16 cellular contexts compared by ENCODE assay signal in genomic region chr22:33105501-33105911, GRCh38. TPM values are rescaled to one million over a fixed set of nuclear protein-coding genes. Genes with fewer than 3 reads are reported as not detected.
DNase-seq lines count a peak whose midpoint lies in the region; ATAC-seq, FAIRE-seq and TF ChIP-seq lines count a peak whose summit lies in the region.
"Had no signal": no experiment of that assay in that cellular context is flagged by ENCODE, and none has a peak within 500 bp of the region (broad histone marks: within the 10 kb centered on the region; RNA-seq: fewer than 3 reads in every experiment).

No MANE protein-coding gene starts in this region.

- intact Hi-C loops in pancreas (cut with DNase I), result no loop called here

- no peak for FAIRE-seq in pancreas (lab: Jason Lieb, UNC)
- FAIRE-seq: TTC549 had no signal

- H3K36me3 ChIP-seq in adipocyte (ENCODE audit: control insufficient read depth, insufficient read depth, low read length, severe bottlenecking) (no peaks in the 10 kb centered on the region), pancreas (no peaks in the 10 kb centered on the region)
- H3K36me3 ChIP-seq: SJCRH30, upper lobe of left lung had no signal

- DNase-seq in NCI-H2171 treated with DMSO at 0.1 percent for 48 hours (lab: John Stamatoyannopoulos, UW) (peak; percentile 43), NCI-H2171 (lab: John Stamatoyannopoulos, UW) (no peak), adipocyte (ENCODE audit: low read depth) (peak; percentile 80), foreskin melanocyte (peak; percentile 10), superior temporal gyrus (ENCODE audit: extremely low spot score) (peak; percentile 71), NCI-H1417 (lab: John Stamatoyannopoulos, UW) (no peak), pancreas (no peak)
- DNase-seq in stimulated activated CD4-positive, alpha-beta T cell treated with anti-CD3 and anti-CD28 coated beads, Interleukin-1b, Interleukin-23, amount 100 ng/mL, for 48 hours, result no peak
- DNase-seq: 8988T; activated naive CD8-positive, alpha-beta T cell treated with anti-CD3 and anti-CD28 coated beads, Interleukin-2, amount 10 ng/mL, durations not matched to agents 7 days and 5 days; SJCRH30 had no signal

- H3K9me3 ChIP-seq in adipocyte (ENCODE audit: control insufficient read depth, low read length) (peaks cover 7% of the 10 kb centered on the region), pancreas (no peaks in the 10 kb centered on the region)
- H3K9me3 ChIP-seq: SJCRH30 had no signal

- 45 to 51% methylated on average over 12 of the region's 12 CpGs for WGBS in pancreas, 2 donors

- no peak overlapping the region for H3K27ac ChIP-seq in pancreas
- H3K27ac ChIP-seq: SJCRH30, upper lobe of left lung had no signal

- no peak overlapping the region for H3K4me3 ChIP-seq in adipocyte (ENCODE audit: low read length)
- no peak overlapping the region for H3K4me3 ChIP-seq in pancreas
- H3K4me3 ChIP-seq: SJCRH30, upper lobe of left lung had no signal

- H3K27me3 ChIP-seq in adipocyte (replicated peaks; ENCODE audit: control insufficient read depth, insufficient read depth, low read length) (peaks cover 2% of the 10 kb centered on the region), pancreas (no peaks in the 10 kb centered on the region)
- H3K27me3 ChIP-seq: SJCRH30, upper lobe of left lung had no signal

- no peak for ATAC-seq in pancreas
- ATAC-seq: HCT116 had no signal

- H3K4me1 ChIP-seq in adipocyte (ENCODE audit: control insufficient read depth, insufficient read depth, low read length) (peaks cover 4% of the 10 kb centered on the region), pancreas (no peaks in the 10 kb centered on the region)
- H3K4me1 ChIP-seq: SJCRH30, upper lobe of left lung had no signal

- H3K9ac ChIP-seq in adipocyte (ENCODE audit: low read length), result no peak overlapping the region

- no peak for TF ChIP-seq CTCF in pancreas (IDR thresholded peaks at IDR 0.05)

RNA-seq across cellular contexts. Expression of gene SYN3, which starts 47.3 kb away (rescaled TPM):
- total RNA-seq in pancreas, result under 1 TPM in 1 of 6 donors, not detected in 5; 0.25 TPM
- polyA plus RNA-seq in pancreas, result under 1 TPM; 0.14 to 0.23 TPM
- total RNA-seq: activated CD8-positive, alpha-beta memory T cell treated with anti-CD3 and anti-CD28 coated beads for 36 hours; activated naive CD8-positive, alpha-beta T cell treated with anti-CD3 and anti-CD28 coated beads, Interleukin-2, amount 10 ng/mL, durations not matched to agents 7 days and 5 days; HT-29 had no signal

Comparison
In these comparisons a context has a peak if more than half of its experiments do, and no peak if none do; other contexts are left out.
1. DNase-seq: peak in NCI-H2171 treated with DMSO at 0.1 percent for 48 hours (single experiment), adipocyte (single experiment), foreskin melanocyte (single experiment) and superior temporal gyrus (single experiment); none in NCI-H2171 (single experiment), NCI-H1417 (0 of 3), stimulated activated CD4-positive, alpha-beta T cell treated with anti-CD3 and anti-CD28 coated beads, Interleukin-1b, Interleukin-23, amount 100 ng/mL, for 48 hours (single experiment) and pancreas (0 of 6).